ENCODE assay signal across 2 cellular contexts in the genomic region with DNA sequence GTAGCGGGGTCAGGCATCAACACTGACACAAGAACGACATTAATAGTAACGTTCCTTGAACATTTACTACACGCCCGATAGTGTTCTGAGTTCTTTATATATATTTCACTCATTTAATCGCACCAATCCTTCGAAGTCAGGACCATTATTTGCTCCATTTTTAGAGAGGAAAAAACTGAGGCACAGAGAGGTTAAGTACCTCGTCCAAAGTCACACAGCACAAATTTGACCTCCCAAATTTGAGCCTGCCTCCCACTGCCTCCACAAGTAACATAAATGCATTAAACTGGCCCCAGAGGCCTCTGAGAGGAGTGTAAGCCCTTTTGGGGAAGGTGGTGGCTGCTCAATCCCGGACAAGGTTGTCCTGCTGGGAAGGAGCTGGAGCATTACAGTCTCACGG.
TF ChIP-seq lines count a peak whose summit lies in the region.

No MANE protein-coding gene starts in this region.

TF ChIP-seq in SK-N-SH, 30 proteins besides CTCF, POLR2A, EP300 and RAD21 (continued from another document):
- TF ChIP-seq, protein P1, sequence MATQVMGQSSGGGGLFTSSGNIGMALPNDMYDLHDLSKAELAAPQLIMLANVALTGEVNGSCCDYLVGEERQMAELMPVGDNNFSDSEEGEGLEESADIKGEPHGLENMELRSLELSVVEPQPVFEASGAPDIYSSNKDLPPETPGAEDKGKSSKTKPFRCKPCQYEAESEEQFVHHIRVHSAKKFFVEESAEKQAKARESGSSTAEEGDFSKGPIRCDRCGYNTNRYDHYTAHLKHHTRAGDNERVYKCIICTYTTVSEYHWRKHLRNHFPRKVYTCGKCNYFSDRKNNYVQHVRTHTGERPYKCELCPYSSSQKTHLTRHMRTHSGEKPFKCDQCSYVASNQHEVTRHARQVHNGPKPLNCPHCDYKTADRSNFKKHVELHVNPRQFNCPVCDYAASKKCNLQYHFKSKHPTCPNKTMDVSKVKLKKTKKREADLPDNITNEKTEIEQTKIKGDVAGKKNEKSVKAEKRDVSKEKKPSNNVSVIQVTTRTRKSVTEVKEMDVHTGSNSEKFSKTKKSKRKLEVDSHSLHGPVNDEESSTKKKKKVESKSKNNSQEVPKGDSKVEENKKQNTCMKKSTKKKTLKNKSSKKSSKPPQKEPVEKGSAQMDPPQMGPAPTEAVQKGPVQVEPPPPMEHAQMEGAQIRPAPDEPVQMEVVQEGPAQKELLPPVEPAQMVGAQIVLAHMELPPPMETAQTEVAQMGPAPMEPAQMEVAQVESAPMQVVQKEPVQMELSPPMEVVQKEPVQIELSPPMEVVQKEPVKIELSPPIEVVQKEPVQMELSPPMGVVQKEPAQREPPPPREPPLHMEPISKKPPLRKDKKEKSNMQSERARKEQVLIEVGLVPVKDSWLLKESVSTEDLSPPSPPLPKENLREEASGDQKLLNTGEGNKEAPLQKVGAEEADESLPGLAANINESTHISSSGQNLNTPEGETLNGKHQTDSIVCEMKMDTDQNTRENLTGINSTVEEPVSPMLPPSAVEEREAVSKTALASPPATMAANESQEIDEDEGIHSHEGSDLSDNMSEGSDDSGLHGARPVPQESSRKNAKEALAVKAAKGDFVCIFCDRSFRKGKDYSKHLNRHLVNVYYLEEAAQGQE (IDR thresholded peaks at IDR 0.05; ENCODE audit: low read depth, low read length), result no peak
- TF ChIP-seq TEAD4 (IDR thresholded peaks at IDR 0.05; ENCODE audit: borderline replicate concordance, insufficient read depth) (no peak), CHD2 (IDR thresholded peaks at IDR 0.05; ENCODE audit: low read length, partially characterized antibody) (no peak), POLR2AphosphoS5 (IDR thresholded peaks at IDR 0.05; ENCODE audit: low read depth, low read length) (no peak), MEF2A (IDR thresholded peaks at IDR 0.05; ENCODE audit: borderline replicate concordance, low read depth) (no peak), PBX3 (IDR thresholded peaks at IDR 0.05) (no peak)

TF ChIP-seq in SK-N-SH treated with all-trans-retinoic acid at 6 μM for 48 hours, 23 proteins besides CTCF, POLR2A, EP300 and RAD21 (continued from another document):
- TF ChIP-seq, protein P2, sequence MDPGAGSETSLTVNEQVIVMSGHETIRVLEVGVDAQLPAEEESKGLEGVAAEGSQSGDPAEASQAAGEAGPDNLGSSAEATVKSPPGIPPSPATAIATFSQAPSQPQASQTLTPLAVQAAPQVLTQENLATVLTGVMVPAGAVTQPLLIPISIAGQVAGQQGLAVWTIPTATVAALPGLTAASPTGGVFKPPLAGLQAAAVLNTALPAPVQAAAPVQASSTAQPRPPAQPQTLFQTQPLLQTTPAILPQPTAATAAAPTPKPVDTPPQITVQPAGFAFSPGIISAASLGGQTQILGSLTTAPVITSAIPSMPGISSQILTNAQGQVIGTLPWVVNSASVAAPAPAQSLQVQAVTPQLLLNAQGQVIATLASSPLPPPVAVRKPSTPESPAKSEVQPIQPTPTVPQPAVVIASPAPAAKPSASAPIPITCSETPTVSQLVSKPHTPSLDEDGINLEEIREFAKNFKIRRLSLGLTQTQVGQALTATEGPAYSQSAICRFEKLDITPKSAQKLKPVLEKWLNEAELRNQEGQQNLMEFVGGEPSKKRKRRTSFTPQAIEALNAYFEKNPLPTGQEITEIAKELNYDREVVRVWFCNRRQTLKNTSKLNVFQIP (CRISPR knock-in tag; IDR thresholded peaks at IDR 0.05; ENCODE audit: borderline replicate concordance, low read depth), result no peak
- no peak for TF ChIP-seq CREB5 (CRISPR knock-in tag; IDR thresholded peaks at IDR 0.05; ENCODE audit: low read depth)
